Comparison of ENCODE assay signal across 1 cellular context in genomic region chr1:111227875-111228747, GRCh38.
A peak's percentile ranks its signal among the peaks of the same experiment; 100 is the strongest.
TF ChIP-seq lines count a peak whose summit lies in the region.

No MANE protein-coding gene starts in this region.

TF ChIP-seq in K562, 482 proteins besides CTCF, POLR2A, EP300 and RAD21:
- TF ChIP-seq TBL1XR1 (IDR thresholded peaks at IDR 0.05; ENCODE audit: low read length in 2 of 2): no peak
- TF ChIP-seq PTBP1 (IDR thresholded peaks at IDR 0.05; ENCODE audit: low read depth, low read length): no peak
- 0 out of 2 replicates have a peak, but pooled peaks have one; percentile 17 for TF ChIP-seq ATF3 (IDR thresholded peaks at IDR 0.05)
- TF ChIP-seq ATF3 (CRISPR knock-in tag; conservative IDR thresholded peaks at IDR 0.05): no peak
- no peak for TF ChIP-seq TRIM28 (IDR thresholded peaks at IDR 0.05)
